8 cellular contexts compared by ENCODE assay signal in genomic region chr19:39362682-39363657, GRCh38. TPM values are rescaled to one million over a fixed set of nuclear protein-coding genes. Genes with fewer than 3 reads are reported as not detected.
DNase-seq lines count a peak whose midpoint lies in the region; ATAC-seq and TF ChIP-seq lines count a peak whose summit lies in the region.
"Had no signal": no experiment of that assay in that cellular context is flagged by ENCODE, and none has a peak within 500 bp of the region (broad histone marks: within the 10 kb centered on the region; RNA-seq: fewer than 3 reads in every experiment).

No MANE protein-coding gene starts in this region.

- H3K36me3 Mint-ChIP-seq in activated naive CD8-positive, alpha-beta T cell treated with anti-CD3 and anti-CD28 coated beads, Interleukin-2, amount 50 U/mL, for 24 hours (ENCODE audit: low read depth) = peaks cover 22% of the 10 kb centered on the region
- H3K36me3 Mint-ChIP-seq in activated naive CD8-positive, alpha-beta T cell treated with anti-CD3 and anti-CD28 coated beads for 36 hours = peaks cover 5% of the 10 kb centered on the region

- H3K4me1 ChIP-seq in vagina (peaks cover 52% of the 10 kb centered on the region), prostate gland (replicated peaks) (no peaks in the 10 kb centered on the region)

- H3K9me3 Mint-ChIP-seq in activated naive CD8-positive, alpha-beta T cell treated with anti-CD3 and anti-CD28 coated beads, Interleukin-2, amount 50 U/mL, for 24 hours = no peaks in the 10 kb centered on the region
- H3K9me3 Mint-ChIP-seq in activated naive CD8-positive, alpha-beta T cell treated with anti-CD3 and anti-CD28 coated beads for 36 hours = no peaks in the 10 kb centered on the region
- H3K9me3 Mint-ChIP-seq: activated CD4-positive, alpha-beta memory T cell treated with anti-CD3 and anti-CD28 coated beads for 36 hours had no signal

- peaks cover 7% of the 10 kb centered on the region for H3K4me1 Mint-ChIP-seq in activated naive CD8-positive, alpha-beta T cell treated with anti-CD3 and anti-CD28 coated beads, Interleukin-2, amount 50 U/mL, for 24 hours
- no peaks in the 10 kb centered on the region for H3K4me1 Mint-ChIP-seq in activated naive CD8-positive, alpha-beta T cell treated with anti-CD3 and anti-CD28 coated beads for 36 hours

- no peak overlapping the region for H3K4me3 Mint-ChIP-seq in activated naive CD8-positive, alpha-beta T cell treated with anti-CD3 and anti-CD28 coated beads, Interleukin-2, amount 50 U/mL, for 24 hours
- no peak overlapping the region for H3K4me3 Mint-ChIP-seq in activated naive CD8-positive, alpha-beta T cell treated with anti-CD3 and anti-CD28 coated beads for 36 hours
- H3K4me3 Mint-ChIP-seq: activated CD4-positive, alpha-beta memory T cell treated with anti-CD3 and anti-CD28 coated beads for 36 hours had no signal

- TF ChIP-seq CTCF in vagina (IDR thresholded peaks at IDR 0.05) (no peak), prostate gland (IDR thresholded peaks at IDR 0.05) (no peak)

- ATAC-seq in activated naive CD8-positive, alpha-beta T cell treated with anti-CD3 and anti-CD28 coated beads, Interleukin-2, amount 50 U/mL, for 24 hours = no peak
- no peak for ATAC-seq in GM19455 (IDR thresholded peaks at IDR 0.05; ENCODE audit: unreplicated experiment)

- TF ChIP-seq POLR2A in vagina (IDR thresholded peaks at IDR 0.05) = no peak
- no peak for TF ChIP-seq POLR2A in prostate gland (IDR thresholded peaks at IDR 0.05)

- H3K27ac ChIP-seq in vagina = peak overlapping the region; percentile 81
- no peak overlapping the region for H3K27ac ChIP-seq in prostate gland

- 58% methylated on average over 6 of the region's 6 CpGs for WGBS in prostate gland

- H3K27me3 ChIP-seq in vagina (no peaks in the 10 kb centered on the region), prostate gland (replicated peaks; ENCODE audit: insufficient read depth) (no peaks in the 10 kb centered on the region)

- H3K9me3 ChIP-seq in vagina (no peaks in the 10 kb centered on the region), prostate gland (no peaks in the 10 kb centered on the region)

- peak overlapping the region; percentile 8 for H3K27ac Mint-ChIP-seq in activated naive CD8-positive, alpha-beta T cell treated with anti-CD3 and anti-CD28 coated beads, Interleukin-2, amount 50 U/mL, for 24 hours
- H3K27ac Mint-ChIP-seq in activated naive CD8-positive, alpha-beta T cell treated with anti-CD3 and anti-CD28 coated beads for 36 hours = no peak overlapping the region

- intact Hi-C loops in vagina (cut with DNase I) = no loop called here
- intact Hi-C loops in prostate gland (cut with DNase I) = no loop called here

- no peaks in the 10 kb centered on the region for H3K27me3 Mint-ChIP-seq in activated naive CD8-positive, alpha-beta T cell treated with anti-CD3 and anti-CD28 coated beads, Interleukin-2, amount 50 U/mL, for 24 hours
- no peaks in the 10 kb centered on the region for H3K27me3 Mint-ChIP-seq in activated naive CD8-positive, alpha-beta T cell treated with anti-CD3 and anti-CD28 coated beads for 36 hours
- H3K27me3 Mint-ChIP-seq: activated CD4-positive, alpha-beta memory T cell treated with anti-CD3 and anti-CD28 coated beads for 36 hours had no signal

- no peak for DNase-seq in activated naive CD8-positive, alpha-beta T cell treated with anti-CD3 and anti-CD28 coated beads, Interleukin-2, amount 50 U/mL, for 24 hours
- DNase-seq in activated naive CD8-positive, alpha-beta T cell treated with anti-CD3 and anti-CD28 coated beads for 36 hours = no peak
- peak; percentile 78 for DNase-seq in iris pigment epithelial cell (ENCODE audit: low read depth)
- DNase-seq in vagina (ENCODE audit: extremely low spot score in 2 of 2) = no peak
- DNase-seq in prostate gland (ENCODE audit: low spot score) = no peak
- DNase-seq: activated CD4-positive, alpha-beta memory T cell treated with anti-CD3 and anti-CD28 coated beads for 36 hours; MM.1S had no signal

- H3K4me3 ChIP-seq in vagina (no peak overlapping the region), prostate gland (no peak overlapping the region)

- H3K36me3 ChIP-seq in vagina = peaks cover 6 to 48% of the 10 kb centered on the region in 2 donors
- H3K36me3 ChIP-seq in prostate gland = peaks cover 6 to 14% of the 10 kb centered on the region in 2 donors

RNA-seq across cellular contexts. Expression of gene SAMD4B, which starts 20.7 kb away (rescaled TPM):
- total RNA-seq in activated naive CD8-positive, alpha-beta T cell treated with anti-CD3 and anti-CD28 coated beads for 36 hours = 10 to 100 TPM; 36.2 to 36.5 TPM
- total RNA-seq in vagina = 128 TPM
- 100 to 1,000 TPM; 133 to 227 TPM for total RNA-seq in prostate gland

RNA-seq across cellular contexts. Expression of gene GMFG, which starts 27.1 kb away (rescaled TPM):
- total RNA-seq in activated naive CD8-positive, alpha-beta T cell treated with anti-CD3 and anti-CD28 coated beads for 36 hours = 100 to 1,000 TPM; 232 to 240 TPM
- 7.1 TPM for total RNA-seq in vagina
- 10 to 100 TPM in 1 of 2 donors, 1 to 10 TPM in 1; 1.5 to 10.2 TPM for total RNA-seq in prostate gland

RNA-seq across cellular contexts. Expression of gene PAF1, which starts 27.9 kb away (rescaled TPM):
- 10 to 100 TPM; 43.6 to 44.0 TPM for total RNA-seq in activated naive CD8-positive, alpha-beta T cell treated with anti-CD3 and anti-CD28 coated beads for 36 hours
- 70.2 TPM for total RNA-seq in vagina
- total RNA-seq in prostate gland = 10 to 100 TPM; 47.5 to 63.6 TPM

RNA-seq across cellular contexts. Expression of gene MED29, which starts 28.2 kb away (rescaled TPM):
- total RNA-seq in activated naive CD8-positive, alpha-beta T cell treated with anti-CD3 and anti-CD28 coated beads for 36 hours = 10 to 100 TPM; 23.3 to 26.8 TPM
- total RNA-seq in vagina (37.8 TPM), prostate gland (10 to 100 TPM; 50.2 to 56.4 TPM)

RNA-seq across cellular contexts. Expression of gene LRFN1, which starts 42.3 kb away (rescaled TPM):
- 1 to 10 TPM; 4.6 to 5.1 TPM for total RNA-seq in activated naive CD8-positive, alpha-beta T cell treated with anti-CD3 and anti-CD28 coated beads for 36 hours
- total RNA-seq in vagina (3.9 TPM), prostate gland (1 to 10 TPM; 4.2 to 5.6 TPM)

Comparison
In these comparisons a context has a peak if more than half of its experiments do, and no peak if none do; other contexts are left out.
1. RNA of gene GMFG, which starts 27.1 kb away (total RNA-seq): 232 to 240 TPM in activated naive CD8-positive, alpha-beta T cell treated with anti-CD3 and anti-CD28 coated beads for 36 hours; 1.5 to 10.2 TPM in prostate gland and 7.1 TPM in vagina (single experiment); every median in the first group is over 10 times any median in the second.